Comparison of ENCODE assay signal across 18 cellular contexts in the genomic region with DNA sequence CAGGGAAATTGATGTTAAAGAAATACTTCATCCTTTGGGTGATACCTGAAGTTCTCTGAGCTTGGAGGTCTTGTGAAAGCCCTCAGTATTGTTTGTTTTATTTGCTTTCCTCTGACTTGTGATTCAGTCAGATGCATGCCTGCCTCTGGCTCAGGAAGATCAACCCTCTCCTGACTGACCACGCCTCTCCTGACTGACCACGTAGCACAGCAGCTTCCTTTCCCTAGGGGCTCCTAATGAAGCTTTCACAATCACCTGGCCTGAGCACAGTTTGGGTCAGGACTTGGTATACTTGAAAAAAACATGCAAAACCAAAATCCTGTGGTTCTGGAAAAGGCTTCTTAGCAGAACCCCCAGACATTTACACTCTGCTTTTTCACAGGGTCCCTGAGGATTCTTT. TPM values are rescaled to one million over a fixed set of nuclear protein-coding genes. Genes with fewer than 3 reads are reported as not detected.
A peak's percentile ranks its signal among the peaks of the same experiment; 100 is the strongest.
DNase-seq lines count a peak whose midpoint lies in the region; ATAC-seq, FAIRE-seq and TF ChIP-seq lines count a peak whose summit lies in the region.
"Had no signal": no experiment of that assay in that cellular context is flagged by ENCODE, and none has a peak within 500 bp of the region (broad histone marks: within the 10 kb centered on the region; RNA-seq: fewer than 3 reads in every experiment).

No MANE protein-coding gene starts in this region.

- TF ChIP-seq RAD21 in HepG2 (CRISPR knock-in tag; IDR thresholded peaks at IDR 0.05): no peak

- BruUV-seq in HepG2 (replicated peaks; lab: Mats Ljungman, UMichigan): no TSS peak

- H3K27ac Mint-ChIP-seq in stimulated activated naive CD8-positive, alpha-beta T cell treated with anti-CD3 and anti-CD28 coated beads, Interleukin-15, amount 100 ng/mL, for 72 hours: no peak overlapping the region

- H3K4me1 ChIP-seq in HepG2 (ENCODE audit: insufficient read depth, low read length): peaks cover 62% of the 10 kb centered on the region

- WGBS in HepG2 (ENCODE audit: low lambda C conversion rate): 39% methylated on average over 2 of the region's 2 CpGs

- H2AFZ ChIP-seq in HepG2 (ENCODE audit: low read length): no peak overlapping the region

- H3K4me3 ChIP-seq in brain microvascular endothelial cell (ENCODE audit: low read depth, low read length): no peak overlapping the region
- no peak overlapping the region for H3K4me3 ChIP-seq in HepG2 (replicated peaks in 1 of 3; ENCODE audit: insufficient read depth in 1 of 3, low read depth in 2 of 3, low read length in 3 of 3)
- H3K4me3 ChIP-seq: ascending aorta had no signal

- H3K4me2 ChIP-seq in HepG2 (ENCODE audit: low read depth, low read length): 0 out of 2 replicates have a peak overlapping the region, but pooled peaks have one; percentile 31
- H3K4me2 ChIP-seq: KMS-11 had no signal

- in situ Hi-C loops in brain microvascular endothelial cell (cut with HindIII; ENCODE audit: low pct_ligation_motif_present, low sequenced_read_pairs): no loop called here
- in situ Hi-C loops in HepG2 (cut with HindIII; ENCODE audit: extremely low pct_ligation_motif_present, low pct_unique_long_range_greater_than_20kb): no loop called here

- TF ChIP-seq EP300 in HepG2 (IDR thresholded peaks at IDR 0.05; ENCODE audit: low read depth in 2 of 2, low read length in 2 of 2) (no peak), HepG2 (CRISPR knock-in tag; IDR thresholded peaks at IDR 0.05; ENCODE audit: borderline replicate concordance) (no peak)

- H3K27ac ChIP-seq in brain microvascular endothelial cell: peak overlapping the region; percentile 11
- no peak overlapping the region for H3K27ac ChIP-seq in HepG2 (ENCODE audit: extremely low read length, insufficient read depth, low read length)
- H3K27ac ChIP-seq: ascending aorta, KMS-11, VCaP had no signal

- H3K9me3 ChIP-seq in HepG2 (ENCODE audit: low read length): no peaks in the 10 kb centered on the region
- H3K9me3 ChIP-seq: ascending aorta had no signal

- H3K27me3 ChIP-seq in brain microvascular endothelial cell (replicated peaks): no peaks in the 10 kb centered on the region
- no peaks in the 10 kb centered on the region; a peak in 2 of 5 replicates for H3K27me3 ChIP-seq in HepG2 (ENCODE audit: control insufficient read depth in 1 of 2, insufficient read depth in 2 of 2, low read length in 2 of 2)
- H3K27me3 ChIP-seq: ascending aorta had no signal

- TF ChIP-seq POLR2A in HepG2 (IDR thresholded peaks at IDR 0.05; ENCODE audit: insufficient read depth in 1 of 2, low read depth in 2 of 2, low read length in 2 of 2): no peak; a peak in 1 of 4 replicates

- H4K20me1 ChIP-seq in HepG2 (ENCODE audit: insufficient read depth, low read length): no peaks in the 10 kb centered on the region

- intact Hi-C loops in HepG2 (cut with micrococcal nuclease; ENCODE audit: unreplicated experiment): loop anchor here (2.0 kb wide), 1 partner anchor 20 kb away; no protein-coding TSS in a partner anchor

- FAIRE-seq in HepG2 (lab: Jason Lieb, UNC): peak; percentile 79

- POLR2A ChIA-PET in HepG2 (lab: Yijun Ruan, JAX): interaction anchor here (1.0 to 10.6 kb wide), 5 partner anchors 9 to 59 kb away, joined by 3 to 129 read pairs (median 13); no protein-coding TSS in a partner anchor

- H3K79me2 ChIP-seq in HepG2 (ENCODE audit: insufficient read depth, low read length): peaks cover 27% of the 10 kb centered on the region

- H3K9ac ChIP-seq in HepG2 (ENCODE audit: insufficient read depth, low read depth, low read length): no peak overlapping the region
- H3K9ac ChIP-seq: KMS-11 had no signal

- ATAC-seq in HepG2 (peak; percentile 10; the same call in 1 of the 3 replicates), GM21576 (IDR thresholded peaks at IDR 0.05; ENCODE audit: unreplicated experiment) (no peak)
- ATAC-seq in stimulated activated naive CD8-positive, alpha-beta T cell treated with anti-CD3 and anti-CD28 coated beads, Interleukin-15, amount 100 ng/mL, for 72 hours: no peak
- ATAC-seq: esophagus mucosa had no signal

- H3K4me1 Mint-ChIP-seq in stimulated activated naive CD8-positive, alpha-beta T cell treated with anti-CD3 and anti-CD28 coated beads, Interleukin-15, amount 100 ng/mL, for 72 hours: peaks cover 19% of the 10 kb centered on the region

- peaks cover 0 to 1% of the 10 kb centered on the region in 2 donors for H3K9me3 Mint-ChIP-seq in stimulated activated naive CD8-positive, alpha-beta T cell treated with anti-CD3 and anti-CD28 coated beads, Interleukin-15, amount 100 ng/mL, for 72 hours
- H3K9me3 Mint-ChIP-seq: neural crest cell had no signal

- CTCF ChIA-PET in HepG2 (lab: Yijun Ruan, JAX; ENCODE audit: low intra/inter-chr PET ratio, low total read pairs): no interaction called here

- TF ChIP-seq CTCF in brain microvascular endothelial cell (IDR thresholded peaks at IDR 0.05; ENCODE audit: low read depth, low read length, missing control alignments): no peak
- no peak for TF ChIP-seq CTCF in HepG2 (CRISPR knock-in tag; IDR thresholded peaks at IDR 0.05)

- DNase-seq in AG08396 (ENCODE audit: low spot score): peak; percentile 65
- peak; percentile 56 for DNase-seq in HuH-7 (ENCODE audit: low spot score)
- peak; percentile 65 for DNase-seq in brain microvascular endothelial cell
- peak; percentile 64 for DNase-seq in HepG2 (ENCODE audit: low spot score)
- DNase-seq in stimulated activated naive CD8-positive, alpha-beta T cell treated with anti-CD3 and anti-CD28 coated beads, Interleukin-15, amount 100 ng/mL, for 72 hours: no peak
- DNase-seq in D341Med (ENCODE audit: low spot score): no peak
- no peak for DNase-seq in stimulated activated CD4-positive, alpha-beta T cell treated with anti-CD3 and anti-CD28 coated beads, Interleukin-4, amount 100 ng/mL, for 1 hour
- DNase-seq: CD4-positive, alpha-beta memory T cell; kidney glomerular epithelial cell; NCI-H2227 treated with DMSO at 0.1 percent for 48 hours; stimulated activated CD4-positive, alpha-beta T cell treated with anti-CD3 and anti-CD28 coated beads, Interleukin-12 subunit alpha, Interleukin-12 subunit beta, amount 100 ng/mL, for 4 hours; stimulated activated CD8-positive, alpha-beta memory T cell treated with anti-CD3 and anti-CD28 coated beads, Interleukin-4, amount 100 ng/mL, for 48 hours had no signal

- peaks cover 15% of the 10 kb centered on the region for H3K27me3 Mint-ChIP-seq in stimulated activated naive CD8-positive, alpha-beta T cell treated with anti-CD3 and anti-CD28 coated beads, Interleukin-15, amount 100 ng/mL, for 72 hours

- H3K4me3 Mint-ChIP-seq in stimulated activated naive CD8-positive, alpha-beta T cell treated with anti-CD3 and anti-CD28 coated beads, Interleukin-15, amount 100 ng/mL, for 72 hours: no peak overlapping the region
- H3K4me3 Mint-ChIP-seq: neural crest cell had no signal

- H3K36me3 ChIP-seq in brain microvascular endothelial cell (replicated peaks) (peaks cover 40% of the 10 kb centered on the region), HepG2 (replicated peaks in 1 of 2; ENCODE audit: control insufficient read depth in 1 of 2, insufficient read depth in 2 of 2, low read length in 2 of 2) (peaks cover 9 to 35% of the 10 kb centered on the region in 2 experiments)

TF ChIP-seq in HepG2, 621 proteins besides CTCF, POLR2A, EP300 and RAD21:
- peak; percentile 59 for TF ChIP-seq SAP130 (CRISPR knock-in tag; IDR thresholded peaks at IDR 0.05; ENCODE audit: low read depth)
- TF ChIP-seq CEBPG (CRISPR knock-in tag; IDR thresholded peaks at IDR 0.05): peak; percentile 31; the same call in 1 of the 2 replicates
- peak; percentile 44; the same call in 1 of the 2 replicates for TF ChIP-seq FOSL2 (CRISPR knock-in tag; IDR thresholded peaks at IDR 0.05)
- TF ChIP-seq XRCC5 (optimal IDR thresholded peaks at IDR 0.05; ENCODE audit: low read length): peak; percentile 24
- no peak for TF ChIP-seq MTA1 (CRISPR knock-in tag; IDR thresholded peaks at IDR 0.05; ENCODE audit: borderline replicate concordance)

RNA-seq across cellular contexts. Expression of a gene that starts 3.8 kb away (rescaled TPM):
- total RNA-seq in HepG2 (2016; rRNA removed; fragmentation: Illumina TruSeq; extraction: Trizol): 138 and 275 TPM in 2 replicates
- 50.3 and 55.8 TPM in 2 replicates for total RNA-seq in HepG2 (2016; cell fraction: cytosol; rRNA removed; fragmentation: Illumina TruSeq; extraction: Trizol; ENCODE audit: low read depth)
- total RNA-seq in HepG2 (2016; cell fraction: insoluble cytoplasmic fraction; rRNA removed; fragmentation: Illumina TruSeq; extraction: Trizol): 131 and 276 TPM in 2 replicates
- 113 and 131 TPM in 2 replicates for total RNA-seq in HepG2 (2016; cell fraction: membrane; rRNA removed; fragmentation: Illumina TruSeq; extraction: Trizol)
- total RNA-seq in HepG2 (2016; cell fraction: nucleus; rRNA removed; fragmentation: Illumina TruSeq; extraction: Trizol): 247 and 314 TPM in 2 replicates
- 441 and 457 TPM in 2 replicates for polyA plus RNA-seq in HepG2 (2011; rRNA removed)
- polyA plus RNA-seq in HepG2 (2011; cell fraction: cytosol; rRNA removed): 304 and 337 TPM in 2 replicates
- 658 and 897 TPM in 2 replicates for polyA plus RNA-seq in HepG2 (2011; cell fraction: nucleus; rRNA removed)
- 309 and 371 TPM in 2 replicates for polyA plus RNA-seq in HepG2 (2012)
- polyA plus RNA-seq in HepG2 (2016; cell fraction: cytosol; fragmentation: Illumina TruSeq; extraction: Trizol; ENCODE audit: low read depth): 43.1 and 46.7 TPM in 2 replicates
- polyA plus RNA-seq in HepG2 (2016; cell fraction: insoluble cytoplasmic fraction; fragmentation: Illumina TruSeq; extraction: Trizol; ENCODE audit: low read depth): 120 and 134 TPM in 2 replicates
- polyA plus RNA-seq in HepG2 (2016; cell fraction: membrane; fragmentation: Illumina TruSeq; extraction: Trizol; ENCODE audit: low read depth): 83.1 and 98.3 TPM in 2 replicates
- polyA plus RNA-seq in HepG2 (2016; cell fraction: nucleus; fragmentation: Illumina TruSeq; extraction: Trizol; ENCODE audit: insufficient read depth, low read depth): 385 and 414 TPM in 2 replicates
- polyA minus RNA-seq in HepG2 (2011; rRNA and poly(A)+ RNA removed; ENCODE audit: low replicate concordance): 25.5 and 364 TPM in 2 replicates
- polyA minus RNA-seq in HepG2 (2011; cell fraction: cytosol; rRNA and poly(A)+ RNA removed): 249 and 302 TPM in 2 replicates
- 204 and 216 TPM in 2 replicates for polyA minus RNA-seq in HepG2 (2011; cell fraction: nucleus; rRNA and poly(A)+ RNA removed)

Comparison
In these comparisons a context has a peak if more than half of its experiments do, and no peak if none do; other contexts are left out.
1. DNase-seq: peak in AG08396 (single experiment), HuH-7 (single experiment), brain microvascular endothelial cell (single experiment) and HepG2 (single experiment); none in stimulated activated naive CD8-positive, alpha-beta T cell treated with anti-CD3 and anti-CD28 coated beads, Interleukin-15, amount 100 ng/mL, for 72 hours (0 of 2), D341Med (single experiment) and stimulated activated CD4-positive, alpha-beta T cell treated with anti-CD3 and anti-CD28 coated beads, Interleukin-4, amount 100 ng/mL, for 1 hour (single experiment).